8 cellular contexts compared by ENCODE assay signal in the genomic region with DNA sequence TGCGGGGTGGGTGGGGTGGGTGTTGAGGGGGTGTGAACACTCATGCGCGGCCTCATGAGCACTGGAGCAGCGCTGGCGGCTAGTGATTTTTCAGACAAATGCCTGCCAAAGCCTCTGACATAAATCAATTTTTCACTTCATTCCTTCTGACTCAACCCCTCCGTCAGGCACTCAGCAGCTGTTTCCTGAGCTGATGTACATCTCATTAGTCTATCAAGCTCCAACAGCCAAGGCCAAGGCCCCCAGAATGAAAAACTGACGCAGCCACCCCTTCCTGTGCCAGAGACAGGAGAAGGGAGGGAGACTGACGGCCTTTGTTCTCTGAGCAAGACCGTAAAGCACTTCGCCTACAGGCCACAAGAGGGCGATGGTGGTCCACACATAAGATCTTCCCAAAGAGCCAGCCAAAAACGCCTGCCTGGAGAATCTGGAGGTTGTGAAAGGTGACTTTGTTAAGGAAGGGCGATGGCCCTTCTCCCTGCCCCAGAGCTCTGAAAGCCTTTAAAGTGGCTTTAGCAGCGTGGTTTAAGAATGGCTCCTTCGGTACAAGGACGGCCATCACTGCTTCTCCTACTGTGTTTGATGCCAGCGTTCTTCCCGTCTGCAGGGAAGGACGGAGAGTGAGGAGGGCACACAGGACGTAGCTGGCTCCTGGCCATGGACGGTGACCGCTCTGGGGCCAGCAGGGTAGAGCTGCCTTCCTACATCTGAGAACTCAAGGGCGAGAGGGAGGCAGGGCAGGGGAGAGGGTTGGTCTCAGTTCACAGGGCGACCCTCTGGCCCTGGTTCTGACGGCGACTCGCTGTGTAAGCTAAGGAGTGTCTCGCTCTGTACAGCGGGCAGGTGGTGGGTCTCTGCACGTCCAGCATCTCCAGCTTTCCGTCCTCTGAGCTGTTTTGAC. TPM values are rescaled to one million over a fixed set of nuclear protein-coding genes. Genes with fewer than 3 reads are reported as not detected.
DNase-seq lines count a peak whose midpoint lies in the region; ATAC-seq and TF ChIP-seq lines count a peak whose summit lies in the region.

No MANE protein-coding gene starts in this region.

- ATAC-seq in GM18867 (IDR thresholded peaks at IDR 0.05; ENCODE audit: unreplicated experiment) (peak; percentile 48), HG03196 (IDR thresholded peaks at IDR 0.05; ENCODE audit: unreplicated experiment) (peak; percentile 47), left lobe of liver (peak; percentile 99)
- ATAC-seq in activated CD4-positive, CD25-positive, alpha-beta regulatory T cell treated with anti-CD3 and anti-CD28 coated beads, Interleukin-2, amount 50 U/mL, for 24 hours = peak; percentile 76 to 78

- POLR2A ChIA-PET in AG04449 (lab: Yijun Ruan, JAX) = no interaction called here

- peak overlapping the region; percentile 15; the same call in 1 of the 2 replicates for H3K4me3 ChIP-seq in AG04449 (ENCODE audit: low read depth, low read length)

- CTCF ChIA-PET in AG04449 (lab: Yijun Ruan, JAX) = interaction anchor here (0.6 to 8.0 kb wide), 59 partner anchors 9 to 1417 kb away, joined by 3 to 90 read pairs (median 5); a partner anchor contains a TSS

- TF ChIP-seq CTCF in AG04449 (IDR thresholded peaks at IDR 0.05; ENCODE audit: insufficient read depth, low read length, missing control alignments) = peak; percentile 89

- DNase-seq in AG04449 (ENCODE audit: low read depth, low spot score) (peak; percentile 51), NCI-H226 (peak; percentile 91), cerebellar cortex (ENCODE audit: low spot score) (peak; percentile 95), left lobe of liver (ENCODE audit: low spot score) (peak; percentile 82)
- DNase-seq in stimulated activated CD4-positive, alpha-beta T cell treated with anti-CD3 and anti-CD28 coated beads, Interleukin-2, amount 100 ng/mL, for 24 hours = peak; percentile 77 to 81

RNA-seq across cellular contexts. Expression of a gene that starts 37.1 kb away (rescaled TPM):
- 29.1 TPM for total RNA-seq in left lobe of liver

RNA-seq across cellular contexts. Expression of a gene that starts 37.4 kb away (rescaled TPM):
- 170 TPM for total RNA-seq in left lobe of liver

Comparison
In these comparisons a context has a peak if more than half of its experiments do, and no peak if none do; other contexts are left out.
1. Peak in every context shown above with its lines: DNase-seq, ATAC-seq and H3K4me3 ChIP-seq.
2. ATAC-seq: peak in every context shown above with its lines; median percentile 99 in left lobe of liver; 77 in activated CD4-positive, CD25-positive, alpha-beta regulatory T cell treated with anti-CD3 and anti-CD28 coated beads, Interleukin-2, amount 50 U/mL, for 24 hours; 48 in GM18867; 47 in HG03196.